24 cellular contexts compared by ENCODE assay signal in the genomic region with DNA sequence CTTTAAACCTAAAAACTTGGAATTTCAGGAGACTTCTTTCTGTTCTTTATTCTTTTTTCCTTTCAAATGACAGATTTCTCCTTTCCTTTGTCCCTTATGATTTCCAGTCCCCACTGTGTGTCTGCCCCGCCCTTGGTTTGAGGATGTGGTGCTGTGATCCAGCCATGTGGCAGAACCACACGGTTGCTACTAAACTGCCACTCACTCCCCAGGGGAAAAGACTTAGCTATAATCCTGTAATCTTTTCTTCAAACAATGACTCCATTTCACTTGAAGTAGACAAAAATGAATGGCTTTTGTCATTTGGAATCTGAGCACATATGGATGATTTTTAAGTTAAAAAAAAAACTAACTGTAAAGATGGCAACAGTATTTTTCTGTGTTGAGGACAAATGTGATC.
"Had no signal": no experiment of that assay in that cellular context is flagged by ENCODE, and none has a peak within 500 bp of the region (broad histone marks: within the 10 kb centered on the region; RNA-seq: fewer than 3 reads in every experiment).

No MANE protein-coding gene starts in this region.

- H3K27ac ChIP-seq: adrenal gland, ascending aorta, cardiac muscle cell, heart left ventricle, pancreas, prostate gland, skin epidermis, vagina had no signal

- DNase-seq: activated CD4-positive, alpha-beta T cell treated with anti-CD3 and anti-CD28 coated beads for 4 hours; activated CD4-positive, alpha-beta T cell treated with anti-CD3 and anti-CD28 coated beads, Interleukin-2, amount 50 U/mL, for 48 hours; activated CD4-positive, CD25-positive, alpha-beta regulatory T cell; activated CD8-positive, alpha-beta memory T cell treated with anti-CD3 and anti-CD28 coated beads for 24 hours; activated effector memory CD4-positive, alpha-beta T cell treated with Interleukin-2 at 50 U/mL for 16 hours; activated naive CD4-positive, alpha-beta T cell treated with Interleukin-2 at 50 U/mL for 16 hours; activated naive CD8-positive, alpha-beta T cell treated with anti-CD3 and anti-CD28 coated beads for 36 hours; adrenal gland; heart left ventricle; midbrain; naive thymus-derived CD4-positive, alpha-beta T cell; nucleus accumbens; pancreas; retina; stimulated activated CD4-positive, alpha-beta T cell treated with anti-CD3 and anti-CD28 coated beads, Interleukin-4, amount 100 ng/mL, for 4 hours; stimulated activated CD8-positive, alpha-beta memory T cell treated with anti-CD3 and anti-CD28 coated beads, Interleukin-4, amount 100 ng/mL, for 48 hours; stimulated activated naive CD8-positive, alpha-beta T cell treated with anti-CD3 and anti-CD28 coated beads, Interleukin-15, amount 100 ng/mL, for 72 hours; substantia nigra; T-helper 2 cell had no signal
